ENCODE assay signal across 8 cellular contexts in genomic region chr19:2171349-2172145, GRCh38. TPM values are rescaled to one million over a fixed set of nuclear protein-coding genes. Genes with fewer than 3 reads are reported as not detected.
DNase-seq lines count a peak whose midpoint lies in the region; ATAC-seq and TF ChIP-seq lines count a peak whose summit lies in the region.

No MANE protein-coding gene starts in this region.

- H3K9me3 Mint-ChIP-seq in osteocyte (ENCODE audit: unreplicated experiment), result no peaks in the 10 kb centered on the region

- H3K4me3 ChIP-seq in cardiac fibroblast (replicated peaks in 1 of 2; ENCODE audit: low read depth in 2 of 2, low read length in 2 of 2), result no peak overlapping the region

- H3K4me1 Mint-ChIP-seq in osteocyte (ENCODE audit: unreplicated experiment), result peaks cover 72% of the 10 kb centered on the region

- H3K4me3 Mint-ChIP-seq in osteocyte (ENCODE audit: unreplicated experiment), result no peak overlapping the region

- no peaks in the 10 kb centered on the region for H3K27me3 Mint-ChIP-seq in osteocyte (ENCODE audit: unreplicated experiment)

- peak overlapping the region; percentile 89 for H3K27ac ChIP-seq in VCaP

- H3K27ac Mint-ChIP-seq in osteocyte (ENCODE audit: unreplicated experiment), result peak overlapping the region; percentile 54

- TF ChIP-seq CTCF in VCaP (conservative IDR thresholded peaks at IDR 0.05), result 0 out of 2 replicates have a peak, but pooled peaks have one; percentile 27
- peak; percentile 6 for TF ChIP-seq CTCF in cardiac fibroblast (IDR thresholded peaks at IDR 0.05; ENCODE audit: low read depth, low read length)
- no peak for TF ChIP-seq CTCF in osteocyte (IDR thresholded peaks at IDR 0.05)

- peaks cover 3% of the 10 kb centered on the region for H3K36me3 Mint-ChIP-seq in osteocyte (ENCODE audit: unreplicated experiment)

- peak; percentile 45 for ATAC-seq in GM18867 (IDR thresholded peaks at IDR 0.05; ENCODE audit: unreplicated experiment)
- ATAC-seq in HG03039 (IDR thresholded peaks at IDR 0.05; ENCODE audit: unreplicated experiment), result peak; percentile 31
- no peak for ATAC-seq in left lobe of liver

- peak; percentile 49 to 60 for DNase-seq in cardiac fibroblast (ENCODE audit: low read depth in 2 of 2)
- no peak for DNase-seq in osteocyte (ENCODE audit: extremely low spot score, unreplicated experiment)
- no peak for DNase-seq in COR-L47 (lab: John Stamatoyannopoulos, UW)
- no peak for DNase-seq in midbrain (lab: John Stamatoyannopoulos, UW)
- no peak for DNase-seq in left lobe of liver (ENCODE audit: low spot score)

RNA-seq across cellular contexts. Expression of gene DOT1L, which starts 7.8 kb away (rescaled TPM):
- total RNA-seq in osteocyte, result 34.1 and 38.1 TPM in 2 replicates
- total RNA-seq in left lobe of liver, result 17.2 TPM

RNA-seq across cellular contexts. Expression of gene AP3D1, which starts 20.2 kb away (rescaled TPM):
- 139 and 152 TPM in 2 replicates for total RNA-seq in osteocyte
- 63.4 TPM for total RNA-seq in left lobe of liver

Comparison
In these comparisons a context has a peak if more than half of its experiments do, and no peak if none do; other contexts are left out.
1. DNase-seq: peak in cardiac fibroblast (2 of 2); none in osteocyte (single experiment), COR-L47 (single experiment), midbrain (single experiment) and left lobe of liver (single experiment).